In the genomic region with DNA sequence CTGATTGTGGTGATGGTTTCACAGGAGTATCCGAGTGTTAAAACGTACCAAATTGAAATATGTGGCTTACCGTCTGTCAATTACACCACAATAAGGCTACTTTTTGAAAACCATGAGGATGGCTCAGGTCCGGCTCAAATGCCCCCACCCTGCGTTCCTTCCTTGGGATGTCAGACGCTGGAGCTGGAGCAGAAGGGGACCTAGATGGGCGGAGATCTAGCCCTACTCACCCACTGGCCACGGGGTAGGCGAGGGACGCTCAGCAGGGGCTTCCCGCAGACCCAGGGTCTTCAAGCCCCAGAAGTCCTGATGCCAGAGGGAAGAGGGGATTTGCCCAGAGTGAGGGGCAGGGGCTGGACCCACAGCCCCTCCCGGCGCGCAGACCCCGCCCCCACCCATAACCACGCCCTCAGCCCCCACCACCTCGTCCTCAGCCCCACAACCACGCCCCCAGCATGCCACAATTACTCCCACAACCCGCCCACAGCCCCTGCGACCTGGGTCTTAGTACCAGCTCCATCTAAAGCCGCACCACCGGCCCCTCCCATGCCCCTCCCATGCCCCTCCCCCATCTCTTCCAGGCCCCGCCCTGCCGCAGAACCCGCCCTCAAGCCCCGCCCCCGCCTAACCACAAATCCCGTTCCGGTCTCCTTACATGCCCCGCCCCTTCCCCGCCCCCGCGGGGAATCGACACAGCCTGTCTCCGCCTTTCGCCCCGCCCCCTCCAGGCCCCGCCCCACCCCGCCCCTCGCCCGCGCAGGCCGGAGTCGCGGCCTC, we compare ENCODE assay signal across 8 cellular contexts. TPM values are rescaled to one million over a fixed set of nuclear protein-coding genes. Genes with fewer than 3 reads are reported as not detected.
A peak's percentile ranks its signal among the peaks of the same experiment; 100 is the strongest.
DNase-seq lines count a peak whose midpoint lies in the region; ATAC-seq and TF ChIP-seq lines count a peak whose summit lies in the region.

Gene LRRC3 (plus strand): TSS at position 764 of the 777 bp plus-strand sequence. CDS start 1,135 bp downstream, outside the sequence.

- CTCF ChIA-PET in Calu3 (lab: Charles Lee): interaction anchor here (0.6 to 0.9 kb wide), 2 partner anchors 33 to 157 kb away, joined by 3 to 4 read pairs; no protein-coding TSS in a partner anchor

- intact Hi-C loops in Calu3 (cut with micrococcal nuclease; ENCODE audit: unreplicated experiment): no loop called here
- intact Hi-C loops in cardiac septum (cut with DNase I): loop anchor here (5.0 kb wide), 1 partner anchor 118 kb away; the partner anchor contains the start of gene CFAP410

- no peak within 1 kb of the TSS for H3K27ac Mint-ChIP-seq in Calu3 (ENCODE audit: unreplicated experiment)
- H3K27ac Mint-ChIP-seq in progenitor cell of endocrine pancreas: no peak within 1 kb of the TSS

- H3K36me3 Mint-ChIP-seq in Calu3 (ENCODE audit: insufficient read depth, unreplicated experiment) (peaks cover 6% of the 10 kb centered on the region), progenitor cell of endocrine pancreas (ENCODE audit: insufficient read depth) (no peaks in the 10 kb centered on the region)

- DNase-seq in Calu3 (peak; percentile 70), HT-29 (ENCODE audit: low spot score) (peak; percentile 29), RWPE2 (ENCODE audit: low spot score) (peak; percentile 95), cardiac septum (ENCODE audit: low spot score) (peak; percentile 89), progenitor cell of endocrine pancreas (ENCODE audit: low spot score, unreplicated experiment) (peak; percentile 75), upper lobe of left lung (peak; percentile 91 to 94), NCI-H446 (lab: John Stamatoyannopoulos, UW) (no peak)
- DNase-seq in activated naive CD4-positive, alpha-beta T cell treated with anti-CD3 and anti-CD28 coated beads, Interleukin-2, amount 50 U/mL, for 16 hours: peak; percentile 84

- no peak for TF ChIP-seq POLR2A in upper lobe of left lung (IDR thresholded peaks at IDR 0.05)

- H3K9me3 Mint-ChIP-seq in Calu3 (ENCODE audit: low read depth, unreplicated experiment) (no peaks in the 10 kb centered on the region), progenitor cell of endocrine pancreas (ENCODE audit: low read depth) (peaks cover 14% of the 10 kb centered on the region)

- H3K4me3 ChIP-seq in RWPE2 (ENCODE audit: severe bottlenecking) (peak within 1 kb of the TSS; percentile 38), upper lobe of left lung (peak within 1 kb of the TSS; percentile 32 to 95 (median 66))

- H3K27ac ChIP-seq in RWPE2 (ENCODE audit: poor library complexity, severe bottlenecking) (no peak within 1 kb of the TSS), upper lobe of left lung (peak within 1 kb of the TSS in 1 of 4 donors; percentile 20)

- H3K4me1 Mint-ChIP-seq in Calu3 (ENCODE audit: low read depth, unreplicated experiment): no peaks in the 10 kb centered on the region
- no peaks in the 10 kb centered on the region for H3K4me1 Mint-ChIP-seq in progenitor cell of endocrine pancreas (ENCODE audit: low read depth)

- H3K9me3 ChIP-seq in RWPE2 (ENCODE audit: severe bottlenecking) (no peaks in the 10 kb centered on the region), upper lobe of left lung (peaks cover 0 to 3% (median 0%) of the 10 kb centered on the region in 4 donors)

- H3K4me3 Mint-ChIP-seq in Calu3 (ENCODE audit: low read depth, unreplicated experiment) (peak within 1 kb of the TSS; percentile 41), progenitor cell of endocrine pancreas (ENCODE audit: low read depth) (peak within 1 kb of the TSS; percentile 72)

- H3K4me1 ChIP-seq in RWPE2 (ENCODE audit: insufficient read depth, poor library complexity, severe bottlenecking) (no peaks in the 10 kb centered on the region), upper lobe of left lung (peaks cover 5 to 20% (median 12%) of the 10 kb centered on the region in 4 donors)

- H3K27me3 Mint-ChIP-seq in Calu3 (ENCODE audit: unreplicated experiment) (peaks cover 25% of the 10 kb centered on the region), progenitor cell of endocrine pancreas (peaks cover 18% of the 10 kb centered on the region)

- ATAC-seq in RWPE2 (ENCODE audit: low read depth) (peak; percentile 69), upper lobe of left lung (ENCODE audit: low FRiP score in 2 of 2) (peak; percentile 85 to 86)

- H3K27me3 ChIP-seq in RWPE2 (ENCODE audit: insufficient read depth, poor library complexity, severe bottlenecking) (peaks cover 15% of the 10 kb centered on the region), upper lobe of left lung (no peaks in the 10 kb centered on the region)

- BruUV-seq in Calu3 (replicated peaks; lab: Mats Ljungman, UMichigan): no TSS peak

- no peak for TF ChIP-seq EP300 in upper lobe of left lung (IDR thresholded peaks at IDR 0.05)

- 8 to 14% methylated on average over 14 to 22 of the region's 45 CpGs for WGBS in upper lobe of left lung, 2 donors

- no peak for TF ChIP-seq CTCF in Calu3 (IDR thresholded peaks at IDR 0.05; ENCODE audit: unreplicated experiment)
- no peak for TF ChIP-seq CTCF in RWPE2 (IDR thresholded peaks at IDR 0.05; ENCODE audit: poor library complexity, severe bottlenecking)
- TF ChIP-seq CTCF in progenitor cell of endocrine pancreas (IDR thresholded peaks at IDR 0.05; ENCODE audit: unreplicated experiment): no peak
- TF ChIP-seq CTCF in upper lobe of left lung (IDR thresholded peaks at IDR 0.05): no peak

- H3K36me3 ChIP-seq in RWPE2 (ENCODE audit: low read depth): no peaks in the 10 kb centered on the region
- H3K36me3 ChIP-seq in upper lobe of left lung: no peaks in the 10 kb centered on the region

RNA-seq across cellular contexts. Expression of gene LRRC3, which starts in this region (rescaled TPM):
- total RNA-seq in Calu3 (2022) (0.40 and 0.61 TPM in 2 replicates), cardiac septum (2.9 TPM), progenitor cell of endocrine pancreas (5.1 and 5.7 TPM in 2 replicates), upper lobe of left lung (10 to 100 TPM in 1 of 6 donors, 1 to 10 TPM in 5; 3.1 to 11.5 (median 4.6) TPM)
- total RNA-seq in HT-29 (2014; rRNA removed; shearing (Covaris generic)): 0.08 and 0.10 TPM in 2 replicates

Comparison
In these comparisons a context has a peak if more than half of its experiments do, and no peak if none do; other contexts are left out.
1. Peak in DNase-seq in Calu3; RNA of the gene not detected or under 1 TPM.
2. Peak in DNase-seq in HT-29; RNA of the gene not detected or under 1 TPM.
3. DNase-seq: peak in RWPE2 (single experiment), activated naive CD4-positive, alpha-beta T cell treated with anti-CD3 and anti-CD28 coated beads, Interleukin-2, amount 50 U/mL, for 16 hours (single experiment), cardiac septum (single experiment), progenitor cell of endocrine pancreas (single experiment) and upper lobe of left lung (2 of 2); none in NCI-H446 (0 of 2).